ENCODE assay signal across 23 cellular contexts in genomic region chr3:57061556-57061955, GRCh38. TPM values are rescaled to one million over a fixed set of nuclear protein-coding genes. Genes with fewer than 3 reads are reported as not detected.
DNase-seq lines count a peak whose midpoint lies in the region; ATAC-seq and TF ChIP-seq lines count a peak whose summit lies in the region.
"Had no signal": no experiment of that assay in that cellular context is flagged by ENCODE, and none has a peak within 500 bp of the region (broad histone marks: within the 10 kb centered on the region; RNA-seq: fewer than 3 reads in every experiment).

No MANE protein-coding gene starts in this region.

- H3K4me1 ChIP-seq in HUES6 (ENCODE audit: control insufficient read depth, insufficient read depth, low read length) (peaks cover 41% of the 10 kb centered on the region), mesodermal cell (ENCODE audit: control insufficient read depth, insufficient read depth, low read length, poor library complexity, severe bottlenecking) (peaks cover 25% of the 10 kb centered on the region), thyroid gland (peaks cover 13 to 30% of the 10 kb centered on the region in 2 donors)
- H3K4me1 ChIP-seq: prostate gland had no signal

- H3K9ac ChIP-seq in HUES6 (ENCODE audit: low read length): peak overlapping the region; percentile 2

- H3K4me3 ChIP-seq in HUES6 (ENCODE audit: low read depth, low read length) (no peak overlapping the region), mesodermal cell (ENCODE audit: extremely low read depth, insufficient read depth, low read length, poor library complexity, severe bottlenecking) (no peak overlapping the region), thyroid gland (replicated peaks in 1 of 3) (no peak overlapping the region)
- H3K4me3 ChIP-seq: left ventricle myocardium inferior, prostate gland had no signal

- H3K9me3 Mint-ChIP-seq in dendritic cell treated with granulocyte-macrophage colony-stimulating factor and Interleukin-4, amounts not matched to agents 40 ng/mL and 50 ng/mL, for 4 days: no peaks in the 10 kb centered on the region
- H3K9me3 Mint-ChIP-seq: activated CD8-positive, alpha-beta T cell treated with anti-CD3 and anti-CD28 coated beads for 36 hours; activated naive CD8-positive, alpha-beta T cell treated with anti-CD3 and anti-CD28 coated beads, Interleukin-2, amount 50 U/mL, for 24 hours; activated T-helper 1 cell treated with anti-CD3 and anti-CD28 coated beads, Interleukin-12 subunit alpha, Interleukin-12 subunit beta, Interleukin-2, Interleukin-4 antibody, amounts not matched to agents 30 ng/mL and 10 ng/mL and 1 ng/mL, durations not matched to agents 14 hours and 24 hours and 36 hours; effector memory CD8-positive, alpha-beta T cell; stimulated activated naive CD8-positive, alpha-beta T cell treated with anti-CD3 and anti-CD28 coated beads, Interleukin-15, amount 100 ng/mL, for 72 hours had no signal

- H3K27ac Mint-ChIP-seq in dendritic cell treated with granulocyte-macrophage colony-stimulating factor and Interleukin-4, amounts not matched to agents 40 ng/mL and 50 ng/mL, for 4 days: peak overlapping the region; percentile 73
- H3K27ac Mint-ChIP-seq: activated CD8-positive, alpha-beta T cell treated with anti-CD3 and anti-CD28 coated beads for 36 hours; activated naive CD8-positive, alpha-beta T cell treated with anti-CD3 and anti-CD28 coated beads, Interleukin-2, amount 50 U/mL, for 24 hours; activated T-helper 1 cell treated with anti-CD3 and anti-CD28 coated beads, Interleukin-12 subunit alpha, Interleukin-12 subunit beta, Interleukin-2, Interleukin-4 antibody, amounts not matched to agents 30 ng/mL and 10 ng/mL and 1 ng/mL, durations not matched to agents 14 hours and 24 hours and 36 hours; effector memory CD8-positive, alpha-beta T cell; stimulated activated naive CD8-positive, alpha-beta T cell treated with anti-CD3 and anti-CD28 coated beads, Interleukin-15, amount 100 ng/mL, for 72 hours had no signal

- peaks cover 67% of the 10 kb centered on the region for H3K4me1 Mint-ChIP-seq in dendritic cell treated with granulocyte-macrophage colony-stimulating factor and Interleukin-4, amounts not matched to agents 40 ng/mL and 50 ng/mL, for 4 days (ENCODE audit: low read depth)
- H3K4me1 Mint-ChIP-seq: activated naive CD8-positive, alpha-beta T cell treated with anti-CD3 and anti-CD28 coated beads, Interleukin-2, amount 50 U/mL, for 24 hours had no signal

- no peaks in the 10 kb centered on the region for H3K27me3 ChIP-seq in HUES6 (ENCODE audit: control insufficient read depth, insufficient read depth, low read length)
- no peaks in the 10 kb centered on the region for H3K27me3 ChIP-seq in thyroid gland

- ATAC-seq in GM18870 (IDR thresholded peaks at IDR 0.05; ENCODE audit: unreplicated experiment) (no peak), HG03025 (IDR thresholded peaks at IDR 0.05; ENCODE audit: low FRiP score, unreplicated experiment) (no peak), sciatic nerve (no peak)
- ATAC-seq: activated CD8-positive, alpha-beta T cell treated with anti-CD3 and anti-CD28 coated beads for 36 hours; activated naive CD8-positive, alpha-beta T cell treated with anti-CD3 and anti-CD28 coated beads, Interleukin-2, amount 50 U/mL, for 24 hours; effector memory CD8-positive, alpha-beta T cell; stimulated activated naive CD8-positive, alpha-beta T cell treated with anti-CD3 and anti-CD28 coated beads, Interleukin-15, amount 100 ng/mL, for 72 hours had no signal

- intact Hi-C loops in dendritic cell treated with granulocyte-macrophage colony-stimulating factor and Interleukin-4, amounts not matched to agents 40 ng/mL and 50 ng/mL, for 4 days (cut with micrococcal nuclease): no loop called here
- intact Hi-C loops in thyroid gland (cut with DNase I): no loop called here
- intact Hi-C loops in sciatic nerve (cut with DNase I): no loop called here

- no peak overlapping the region for H3K4me3 Mint-ChIP-seq in dendritic cell treated with granulocyte-macrophage colony-stimulating factor and Interleukin-4, amounts not matched to agents 40 ng/mL and 50 ng/mL, for 4 days
- H3K4me3 Mint-ChIP-seq: activated CD8-positive, alpha-beta T cell treated with anti-CD3 and anti-CD28 coated beads for 36 hours; activated naive CD8-positive, alpha-beta T cell treated with anti-CD3 and anti-CD28 coated beads, Interleukin-2, amount 50 U/mL, for 24 hours; activated T-helper 1 cell treated with anti-CD3 and anti-CD28 coated beads, Interleukin-12 subunit alpha, Interleukin-12 subunit beta, Interleukin-2, Interleukin-4 antibody, amounts not matched to agents 30 ng/mL and 10 ng/mL and 1 ng/mL, durations not matched to agents 14 hours and 24 hours and 36 hours; effector memory CD8-positive, alpha-beta T cell; naive B cell; stimulated activated naive CD8-positive, alpha-beta T cell treated with anti-CD3 and anti-CD28 coated beads, Interleukin-15, amount 100 ng/mL, for 72 hours had no signal

- H3K27me3 Mint-ChIP-seq in dendritic cell treated with granulocyte-macrophage colony-stimulating factor and Interleukin-4, amounts not matched to agents 40 ng/mL and 50 ng/mL, for 4 days: no peaks in the 10 kb centered on the region

- H3K36me3 ChIP-seq in HUES6 (ENCODE audit: control insufficient read depth, insufficient read depth, low read length): no peaks in the 10 kb centered on the region
- H3K36me3 ChIP-seq in mesodermal cell (ENCODE audit: control insufficient read depth, insufficient read depth, low read length): no peaks in the 10 kb centered on the region
- no peaks in the 10 kb centered on the region for H3K36me3 ChIP-seq in thyroid gland
- H3K36me3 ChIP-seq: left ventricle myocardium inferior, prostate gland had no signal

- WGBS in mesodermal cell (ENCODE audit: insufficient coverage in 2 of 2), 2 experiments: 83 to 88% methylated on average over 2 of the region's 3 CpGs
- WGBS in thyroid gland, 2 donors: 92 to 96% methylated on average over 3 of the region's 3 CpGs

- no peak for TF ChIP-seq CTCF in thyroid gland (IDR thresholded peaks at IDR 0.05)

- no peak for TF ChIP-seq POLR2A in thyroid gland (IDR thresholded peaks at IDR 0.05)

- H3K9me3 ChIP-seq in HUES6 (ENCODE audit: control insufficient read depth, insufficient read depth, low read depth, low read length): no peaks in the 10 kb centered on the region
- no peaks in the 10 kb centered on the region for H3K9me3 ChIP-seq in mesodermal cell (ENCODE audit: control insufficient read depth, low read length)
- no peaks in the 10 kb centered on the region for H3K9me3 ChIP-seq in thyroid gland
- H3K9me3 ChIP-seq: left ventricle myocardium inferior, prostate gland had no signal

- DNase-seq in thyroid gland (no peak), sciatic nerve (ENCODE audit: low spot score) (no peak)
- no peak for DNase-seq in activated effector memory CD4-positive, alpha-beta T cell treated with anti-CD3 and anti-CD28 coated beads, Interleukin-2, amount 50 U/mL, for 16 hours
- DNase-seq: activated CD8-positive, alpha-beta T cell treated with anti-CD3 and anti-CD28 coated beads for 36 hours; activated naive CD8-positive, alpha-beta T cell treated with anti-CD3 and anti-CD28 coated beads, Interleukin-2, amount 50 U/mL, for 24 hours; AML-193; effector memory CD8-positive, alpha-beta T cell; foreskin melanocyte; left ventricle myocardium inferior; naive B cell; NCI-H1092; NCI-H2171 treated with DMSO at 0.1 percent for 48 hours; RPMI8226; stimulated activated naive CD8-positive, alpha-beta T cell treated with anti-CD3 and anti-CD28 coated beads, Interleukin-15, amount 100 ng/mL, for 72 hours; SW 1271 had no signal

- no peak overlapping the region for H3K27ac ChIP-seq in HUES6 (ENCODE audit: low read depth, low read length)
- peak overlapping the region; percentile 53 for H3K27ac ChIP-seq in mesodermal cell (ENCODE audit: low read depth, low read length, severe bottlenecking)
- peak overlapping the region in 2 of 3 donors; percentile 73 to 78 for H3K27ac ChIP-seq in thyroid gland
- H3K27ac ChIP-seq: VCaP had no signal

- no peaks in the 10 kb centered on the region for H3K36me3 Mint-ChIP-seq in dendritic cell treated with granulocyte-macrophage colony-stimulating factor and Interleukin-4, amounts not matched to agents 40 ng/mL and 50 ng/mL, for 4 days (ENCODE audit: low read depth)

RNA-seq across cellular contexts. Expression of gene SPATA12, which starts 1.1 kb away (rescaled TPM):
- not detected for polyA plus RNA-seq in mesodermal cell (2013, experiment 1 of 2)
- polyA plus RNA-seq in mesodermal cell (2013, experiment 2 of 2): not detected
- not detected for total RNA-seq in thyroid gland
- total RNA-seq in sciatic nerve: not detected
- total RNA-seq: activated CD8-positive, alpha-beta T cell treated with anti-CD3 and anti-CD28 coated beads for 36 hours; activated T-helper 1 cell treated with anti-CD3 and anti-CD28 coated beads, Interleukin-12 subunit alpha, Interleukin-12 subunit beta, Interleukin-2, Interleukin-4 antibody, amounts not matched to agents 30 ng/mL and 10 ng/mL and 1 ng/mL, durations not matched to agents 14 hours and 24 hours and 36 hours; left ventricle myocardium inferior had no signal
